Comparison of ENCODE assay signal across 15 cellular contexts in the genomic region with DNA sequence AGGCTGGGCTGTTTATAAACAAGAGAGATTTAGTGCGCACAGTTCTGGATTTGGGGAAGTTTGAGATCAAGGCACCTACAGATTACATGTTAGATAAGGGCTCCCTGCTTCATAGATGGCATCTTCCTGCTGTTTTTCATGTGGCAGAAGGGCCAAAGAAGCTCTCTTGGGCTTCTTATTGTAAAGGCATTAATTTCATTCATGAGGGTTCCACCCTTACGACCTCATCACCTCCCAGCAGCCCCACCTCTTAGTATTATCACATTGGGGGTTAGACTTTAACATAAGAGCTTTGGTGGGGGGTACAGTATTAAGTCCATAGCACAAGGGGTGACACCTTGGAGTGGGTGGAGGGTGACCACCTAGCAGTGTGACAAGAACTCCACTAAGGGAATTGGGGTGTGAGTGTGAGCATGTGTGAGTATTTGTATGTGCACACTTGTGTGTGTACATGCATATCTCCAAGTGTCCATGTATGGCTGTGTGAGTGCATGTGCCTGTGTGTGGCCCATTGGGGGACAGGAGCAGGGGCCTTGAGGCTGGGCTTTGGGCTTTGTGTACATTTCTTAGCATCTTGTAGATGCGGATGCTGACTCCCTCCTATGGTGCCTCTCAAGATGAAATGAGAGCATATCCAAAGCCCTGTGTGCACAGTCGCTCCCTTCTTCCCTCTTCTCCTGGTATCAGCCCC. TPM values are rescaled to one million over a fixed set of nuclear protein-coding genes. Genes with fewer than 3 reads are reported as not detected.
DNase-seq lines count a peak whose midpoint lies in the region; ATAC-seq and TF ChIP-seq lines count a peak whose summit lies in the region.
"Had no signal": no experiment of that assay in that cellular context is flagged by ENCODE, and none has a peak within 500 bp of the region (broad histone marks: within the 10 kb centered on the region; RNA-seq: fewer than 3 reads in every experiment).

No MANE protein-coding gene starts in this region.

- H4K91ac ChIP-seq in trophoblast cell (ENCODE audit: low read depth, low read length) = no peak overlapping the region

- H3K9ac ChIP-seq in trophoblast cell (ENCODE audit: low read length) = no peak overlapping the region

- no peak overlapping the region for H3K4me2 ChIP-seq in trophoblast cell (ENCODE audit: low read length)

- H3K27ac ChIP-seq in CD4-positive, alpha-beta memory T cell (ENCODE audit: low read depth, low read length) = peak overlapping the region; percentile 27
- H3K27ac ChIP-seq in KOPT-K1 (ENCODE audit: low read depth, low read length, poor library complexity, severe bottlenecking) (peak overlapping the region; percentile 99), trophoblast cell (ENCODE audit: low read depth, low read length) (no peak overlapping the region)
- peak overlapping the region; percentile 33 for H3K27ac ChIP-seq in effector memory CD4-positive, alpha-beta T cell (ENCODE audit: insufficient read depth, low read length, poor library complexity, severe bottlenecking)

- H2AK5ac ChIP-seq in trophoblast cell (ENCODE audit: low read length) = no peak overlapping the region

- no peaks in the 10 kb centered on the region for H3K36me3 ChIP-seq in CD4-positive, alpha-beta memory T cell (ENCODE audit: insufficient read depth, low read length)
- H3K36me3 ChIP-seq in KOPT-K1 (ENCODE audit: insufficient read depth, low read length) = peaks cover 9% of the 10 kb centered on the region; the same call in 1 of the 2 replicates
- H3K36me3 ChIP-seq in effector memory CD4-positive, alpha-beta T cell (ENCODE audit: control insufficient read depth, insufficient read depth, low read length) = no peaks in the 10 kb centered on the region
- H3K36me3 ChIP-seq in trophoblast cell (ENCODE audit: control insufficient read depth in 1 of 2, insufficient read depth in 2 of 2, low read length in 2 of 2) = peaks cover 0 to 6% of the 10 kb centered on the region in 2 experiments

- H3K79me2 ChIP-seq in trophoblast cell (ENCODE audit: control insufficient read depth, insufficient read depth, low read length, poor library complexity) = peaks cover 30% of the 10 kb centered on the region

- H3K4me3 Mint-ChIP-seq in CD4-positive, alpha-beta memory T cell = peak overlapping the region in 6 of 8 donors; percentile 2 to 61 (median 50)
- H3K4me3 Mint-ChIP-seq: activated naive CD8-positive, alpha-beta T cell treated with anti-CD3 and anti-CD28 coated beads, Interleukin-2, amount 10 ng/mL, durations not matched to agents 7 days and 5 days; stimulated activated naive B cell treated with anti-CD40 and anti-IgM and Interleukin-4, amounts not matched to agents 10 μg/mL and 1 μg/mL and 100 μg/mL, for 72 hours had no signal

- no peaks in the 10 kb centered on the region for H3K27me3 Mint-ChIP-seq in CD4-positive, alpha-beta memory T cell
- H3K27me3 Mint-ChIP-seq: activated naive CD8-positive, alpha-beta T cell treated with anti-CD3 and anti-CD28 coated beads, Interleukin-2, amount 10 ng/mL, durations not matched to agents 7 days and 5 days; stimulated activated naive B cell treated with anti-CD40 and anti-IgM and Interleukin-4, amounts not matched to agents 10 μg/mL and 1 μg/mL and 100 μg/mL, for 72 hours had no signal

- no peak overlapping the region for H4K12ac ChIP-seq in trophoblast cell (ENCODE audit: low read depth, low read length)

- H2AFZ ChIP-seq in trophoblast cell (ENCODE audit: insufficient read depth, low read length, poor library complexity) = no peak overlapping the region

- no peaks in the 10 kb centered on the region for H3K27me3 ChIP-seq in CD4-positive, alpha-beta memory T cell (ENCODE audit: insufficient read depth, low read length)
- H3K27me3 ChIP-seq in effector memory CD4-positive, alpha-beta T cell (replicated peaks; ENCODE audit: control insufficient read depth, insufficient read depth, low read length, poor library complexity, severe bottlenecking) = no peaks in the 10 kb centered on the region
- no peaks in the 10 kb centered on the region for H3K27me3 ChIP-seq in trophoblast cell (ENCODE audit: insufficient read depth, low read length)

- intact Hi-C loops in CD4-positive, alpha-beta memory T cell (cut with micrococcal nuclease) = no loop called here

- CTCF ChIA-PET in CD4-positive, alpha-beta memory T cell (lab: Charles Lee; ENCODE audit: partially characterized antibody) = no interaction called here

- no peak for ATAC-seq in GM19467 (IDR thresholded peaks at IDR 0.05; ENCODE audit: unreplicated experiment)
- ATAC-seq: stimulated activated naive B cell treated with anti-CD40 and anti-IgM and Interleukin-4, amounts not matched to agents 10 μg/mL and 1 μg/mL and 100 μg/mL, for 72 hours had no signal

- no peaks in the 10 kb centered on the region for H3K9me3 ChIP-seq in CD4-positive, alpha-beta memory T cell (ENCODE audit: control insufficient read depth in 1 of 2, low read length in 2 of 2)
- peaks cover 6% of the 10 kb centered on the region for H3K9me3 ChIP-seq in KOPT-K1 (ENCODE audit: insufficient read depth, low read length, poor library complexity, severe bottlenecking)
- no peaks in the 10 kb centered on the region for H3K9me3 ChIP-seq in effector memory CD4-positive, alpha-beta T cell (ENCODE audit: control insufficient read depth, low read length)
- H3K9me3 ChIP-seq in trophoblast cell (ENCODE audit: insufficient read depth, low read depth, low read length) = no peaks in the 10 kb centered on the region

- peaks cover 64 to 100% (median 94%) of the 10 kb centered on the region in 4 donors for H3K4me1 Mint-ChIP-seq in CD4-positive, alpha-beta memory T cell

- TF ChIP-seq CTCF in foreskin fibroblast (IDR thresholded peaks at IDR 0.05; ENCODE audit: low read depth, low read length) = no peak

- H3K9me3 Mint-ChIP-seq in CD4-positive, alpha-beta memory T cell = peaks cover 0 to 10% (median 3%) of the 10 kb centered on the region in 8 donors

- WGBS in trophoblast cell (ENCODE audit: extremely low coverage, insufficient coverage, insufficient read length) = no CpG with 5 or more reads among the region's 4 CpGs

- H3K4me3 ChIP-seq in CD4-positive, alpha-beta memory T cell (ENCODE audit: low read length in 2 of 2) = no peak overlapping the region
- H3K4me3 ChIP-seq in effector memory CD4-positive, alpha-beta T cell (ENCODE audit: insufficient read depth, low read depth, low read length, poor library complexity, severe bottlenecking) = no peak overlapping the region
- H3K4me3 ChIP-seq in trophoblast cell (ENCODE audit: low read depth, low read length) (no peak overlapping the region), foreskin fibroblast (ENCODE audit: low read depth in 1 of 2, low read length in 2 of 2) (no peak overlapping the region)

- H3K79me1 ChIP-seq in trophoblast cell (ENCODE audit: low read length) = no peaks in the 10 kb centered on the region

- no peak overlapping the region for H2BK120ac ChIP-seq in trophoblast cell (ENCODE audit: insufficient read depth, low read length, poor library complexity)

- no peak overlapping the region for H2BK5ac ChIP-seq in trophoblast cell (ENCODE audit: low read depth, low read length, poor library complexity)

- peaks cover 100% of the 10 kb centered on the region for H3K4me1 ChIP-seq in CD4-positive, alpha-beta memory T cell (ENCODE audit: insufficient read depth, low read length)
- peaks cover 85% of the 10 kb centered on the region for H3K4me1 ChIP-seq in effector memory CD4-positive, alpha-beta T cell (ENCODE audit: control insufficient read depth, insufficient read depth, low read length, poor library complexity, severe bottlenecking)
- H3K4me1 ChIP-seq in trophoblast cell (ENCODE audit: control insufficient read depth in 1 of 2, insufficient read depth in 2 of 2, low read length in 2 of 2) = peaks cover 23 to 30% of the 10 kb centered on the region in 2 experiments

- peaks cover 10 to 15% of the 10 kb centered on the region in 2 donors for H3K36me3 Mint-ChIP-seq in CD4-positive, alpha-beta memory T cell

- H2BK12ac ChIP-seq in trophoblast cell (ENCODE audit: low read length) = no peak overlapping the region

- H3K23ac ChIP-seq in trophoblast cell (ENCODE audit: low read length) = no peak overlapping the region

- POLR2A ChIA-PET in CD4-positive, alpha-beta memory T cell (lab: Charles Lee; ENCODE audit: partially characterized antibody) = interaction anchor here (1.4 kb wide), 1 partner anchor 20 kb away, joined by 3 read pairs; no protein-coding TSS in a partner anchor

- H3K4ac ChIP-seq in trophoblast cell (ENCODE audit: low read depth, low read length) = peak overlapping the region; percentile 25

- no peak overlapping the region for H4K8ac ChIP-seq in trophoblast cell (ENCODE audit: low read depth, low read length)

- H3K14ac ChIP-seq in trophoblast cell (ENCODE audit: low read length) = no peak overlapping the region

- DNase-seq in CD4-positive, alpha-beta memory T cell = no peak
- DNase-seq in effector memory CD4-positive, alpha-beta T cell = no peak
- no peak for DNase-seq in trophoblast cell
- DNase-seq in dedifferentiated amniotic fluid mesenchymal stem cell (ENCODE audit: extremely low spot score) = no peak
- DNase-seq in foreskin fibroblast = no peak
- DNase-seq: activated CD4-positive, alpha-beta T cell treated with anti-CD3 and anti-CD28 coated beads, Interleukin-2, amount 50 U/mL, for 4 hours; activated naive CD8-positive, alpha-beta T cell treated with anti-CD3 and anti-CD28 coated beads, Interleukin-2, amount 10 ng/mL, durations not matched to agents 7 days and 5 days; NCI-H146; NCI-H524; RPMI8226; stimulated activated CD4-positive, alpha-beta T cell treated with anti-CD3 and anti-CD28 coated beads, Interleukin-4, amount 100 ng/mL, for 24 hours; stimulated activated naive B cell treated with anti-CD40 and anti-IgM and Interleukin-4, amounts not matched to agents 10 μg/mL and 1 μg/mL and 100 μg/mL, for 72 hours; T1000 had no signal

- peak overlapping the region; percentile 74 to 96 (median 91) for H3K27ac Mint-ChIP-seq in CD4-positive, alpha-beta memory T cell
- H3K27ac Mint-ChIP-seq: stimulated activated naive B cell treated with anti-CD40 and anti-IgM and Interleukin-4, amounts not matched to agents 10 μg/mL and 1 μg/mL and 100 μg/mL, for 72 hours had no signal

- H3K18ac ChIP-seq in trophoblast cell (ENCODE audit: low read length) = no peak overlapping the region

RNA-seq across cellular contexts. Expression of a gene that starts 42.7 kb away (rescaled TPM):
- 10 to 100 TPM; 75.3 to 75.6 TPM for total RNA-seq in CD4-positive, alpha-beta memory T cell
- polyA plus RNA-seq in CD4-positive, alpha-beta memory T cell = 10 to 100 TPM in 1 of 2 donors, 1 to 10 TPM in 1; 3.3 to 27.0 TPM
- polyA plus RNA-seq in trophoblast cell (2013) = 49.8 and 53.0 TPM in 2 replicates
